ENCODE assay signal across 9 cellular contexts in genomic region chr10:116271593-116272496, GRCh38. TPM values are rescaled to one million over a fixed set of nuclear protein-coding genes. Genes with fewer than 3 reads are reported as not detected.
DNase-seq lines count a peak whose midpoint lies in the region; ATAC-seq and TF ChIP-seq lines count a peak whose summit lies in the region.
"Had no signal": no experiment of that assay in that cellular context is flagged by ENCODE, and none has a peak within 500 bp of the region (broad histone marks: within the 10 kb centered on the region; RNA-seq: fewer than 3 reads in every experiment).

No MANE protein-coding gene starts in this region.

- H3K79me2 ChIP-seq in ACC112 (ENCODE audit: control insufficient read depth, insufficient read depth, low read length, unreplicated experiment) = no peaks in the 10 kb centered on the region

- H3K36me3 ChIP-seq in ACC112 (ENCODE audit: insufficient read depth, low read length) = no peaks in the 10 kb centered on the region
- no peaks in the 10 kb centered on the region for H3K36me3 ChIP-seq in endodermal cell (ENCODE audit: control insufficient read depth, insufficient read depth, low read length)
- no peaks in the 10 kb centered on the region for H3K36me3 ChIP-seq in mucosa of stomach (ENCODE audit: control insufficient read depth, insufficient read depth, low read length)

- H3K4me1 Mint-ChIP-seq in endodermal cell = peaks cover 9% of the 10 kb centered on the region

- WGBS in endodermal cell (ENCODE audit: insufficient coverage in 1 of 2, insufficient read length in 1 of 2), 2 experiments = 0% methylated on average over 15 to 63 of the region's 65 CpGs

- H3K4me1 ChIP-seq in ACC112 (ENCODE audit: control insufficient read depth, insufficient read depth, low read length, unreplicated experiment) (peaks cover 8% of the 10 kb centered on the region), endodermal cell (ENCODE audit: control insufficient read depth, insufficient read depth, low read length) (no peaks in the 10 kb centered on the region), mucosa of stomach (ENCODE audit: control insufficient read depth, insufficient read depth, low read length) (peaks cover 11% of the 10 kb centered on the region)

- H3K9me3 ChIP-seq in endodermal cell (ENCODE audit: control insufficient read depth, low read length) (no peaks in the 10 kb centered on the region), mucosa of stomach (ENCODE audit: control insufficient read depth, low read length) (no peaks in the 10 kb centered on the region)

- H3K9me3 Mint-ChIP-seq in endodermal cell = no peaks in the 10 kb centered on the region

- no peak overlapping the region for H3K27ac Mint-ChIP-seq in endodermal cell

- no peak for TF ChIP-seq CTCF in endodermal cell (conservative IDR thresholded peaks at IDR 0.05)

- ATAC-seq in HG03159 (IDR thresholded peaks at IDR 0.05; ENCODE audit: unreplicated experiment) (no peak), GM19452 (IDR thresholded peaks at IDR 0.05; ENCODE audit: unreplicated experiment) (no peak), GM19023 (IDR thresholded peaks at IDR 0.05; ENCODE audit: unreplicated experiment) (no peak)

- H3K27me3 ChIP-seq in ACC112 (ENCODE audit: insufficient read depth, low read length) (peaks cover 86% of the 10 kb centered on the region), endodermal cell (ENCODE audit: control insufficient read depth, insufficient read depth, low read length, poor library complexity, severe bottlenecking) (peaks cover 97% of the 10 kb centered on the region), mucosa of stomach (ENCODE audit: control insufficient read depth, insufficient read depth, low read length) (peaks cover 57% of the 10 kb centered on the region)

- POLR2A ChIA-PET in HEK293T (lab: Yijun Ruan, JAX) = interaction anchor here (1.1 kb wide), 2 partner anchors 8 to 12 kb away, joined by 3 to 6 read pairs; no protein-coding TSS in a partner anchor

- H3K27me3 Mint-ChIP-seq in endodermal cell (ENCODE audit: insufficient read depth) = peaks cover 97% of the 10 kb centered on the region

- no peaks in the 10 kb centered on the region for H3K36me3 Mint-ChIP-seq in endodermal cell (ENCODE audit: low read depth)

- H3K9ac ChIP-seq in endodermal cell (ENCODE audit: extremely low read depth, low read length, poor library complexity, severe bottlenecking) (no peak overlapping the region), mucosa of stomach (ENCODE audit: low read length) (peak overlapping the region; percentile 43)

- peak overlapping the region; percentile 86 for H2AFZ ChIP-seq in ACC112 (ENCODE audit: low read length, unreplicated experiment)

- DNase-seq in HEK293T (ENCODE audit: extremely low spot score) (peak; percentile 38), endodermal cell (peak; percentile 77), NCI-H146 treated with DMSO at 0.1 percent for 48 hours (lab: John Stamatoyannopoulos, UW; ENCODE audit: unreplicated experiment) (no peak)
- DNase-seq: cerebellar nuclear complex had no signal

- H3K4me3 ChIP-seq in ACC112 (ENCODE audit: low read depth, low read length) (peak overlapping the region; percentile 81), endodermal cell (ENCODE audit: low read length) (peak overlapping the region; percentile 84), mucosa of stomach (ENCODE audit: low read length) (no peak overlapping the region)

- H3K27ac ChIP-seq in ACC112 (ENCODE audit: low read depth, low read length) (no peak overlapping the region), endodermal cell (ENCODE audit: low read depth, low read length) (no peak overlapping the region)

- peak overlapping the region; percentile 66 for H3K4me3 Mint-ChIP-seq in endodermal cell

- CTCF ChIA-PET in HEK293T (lab: Yijun Ruan, JAX) = interaction anchor here (0.6 to 1.6 kb wide), 3 partner anchors 9 to 1371 kb away, joined by 3 read pairs; no protein-coding TSS in a partner anchor

TF ChIP-seq in HEK293T, 16 proteins besides CTCF, POLR2A, EP300 and RAD21:
- TF ChIP-seq L3MBTL2 (conservative IDR thresholded peaks at IDR 0.05) (0 out of 2 replicates have a peak, but pooled peaks have one; percentile 42), CTBP1 (IDR thresholded peaks at IDR 0.05; ENCODE audit: borderline replicate concordance) (no peak), FOXM1 (IDR thresholded peaks at IDR 0.05; ENCODE audit: borderline replicate concordance) (no peak)

RNA-seq across cellular contexts. Expression of gene GFRA1, which starts 1.2 kb away (rescaled TPM):
- 1 to 10 TPM; 1.6 to 3.1 TPM for total RNA-seq in endodermal cell
- polyA plus RNA-seq in endodermal cell (2013, experiment 1 of 2) = 19.2 TPM
- polyA plus RNA-seq in endodermal cell (2013, experiment 2 of 2) = 16.5 TPM

RNA-seq across cellular contexts. Expression of gene CCDC172, which starts 52.4 kb away (rescaled TPM):
- under 1 TPM in 1 of 2 donors, not detected in 1; 0.37 TPM for total RNA-seq in endodermal cell
- polyA plus RNA-seq in endodermal cell (2013, experiment 1 of 2) = not detected
- polyA plus RNA-seq in endodermal cell (2013, experiment 2 of 2) = not detected
